2 cellular contexts compared by ENCODE assay signal in the genomic region with DNA sequence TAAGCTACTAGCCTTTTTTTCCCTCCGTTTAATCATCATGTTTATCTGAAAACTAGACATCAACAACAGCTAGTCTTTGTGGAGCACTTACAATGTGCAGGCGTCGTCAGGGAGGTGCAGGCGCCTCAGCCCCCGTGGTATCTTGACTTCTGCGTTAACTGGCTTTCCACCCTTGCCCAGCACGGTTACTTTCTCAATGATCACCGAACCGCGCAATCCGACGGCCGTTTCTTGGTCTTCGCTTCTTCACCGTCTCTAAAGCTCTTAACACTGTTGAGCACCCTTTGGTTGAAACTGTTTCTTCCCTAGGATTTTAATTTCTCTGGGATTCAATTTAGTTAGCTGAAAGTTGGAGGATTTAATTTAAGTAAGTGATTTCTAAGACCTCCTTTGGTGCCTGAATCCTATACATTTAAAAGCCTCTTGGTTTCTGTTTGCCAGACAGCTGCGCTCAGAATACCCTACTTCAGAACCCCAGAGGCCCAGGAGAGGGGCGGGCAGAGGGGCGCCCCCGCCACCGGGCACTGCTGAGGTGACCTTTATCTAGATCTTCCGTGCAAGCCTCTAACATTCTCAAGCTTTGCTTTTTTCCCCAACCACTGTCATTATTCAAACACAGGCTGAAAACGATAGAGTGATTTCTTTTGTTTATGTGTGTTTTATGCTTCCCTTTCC.
TF ChIP-seq lines count a peak whose summit lies in the region.

No MANE protein-coding gene starts in this region.

TF ChIP-seq in A549, 52 proteins besides CTCF, POLR2A, EP300 and RAD21:
- TF ChIP-seq JUNB (IDR thresholded peaks at IDR 0.05) (no peak), CHD4 (IDR thresholded peaks at IDR 0.05; ENCODE audit: borderline replicate concordance) (no peak), HES2 (IDR thresholded peaks at IDR 0.05) (no peak), RCOR1 (IDR thresholded peaks at IDR 0.05; ENCODE audit: low read depth, low read length) (no peak), RARB (CRISPR knock-in tag; IDR thresholded peaks at IDR 0.05) (no peak), KDM5A (IDR thresholded peaks at IDR 0.05) (no peak)
- TF ChIP-seq, protein P1, sequence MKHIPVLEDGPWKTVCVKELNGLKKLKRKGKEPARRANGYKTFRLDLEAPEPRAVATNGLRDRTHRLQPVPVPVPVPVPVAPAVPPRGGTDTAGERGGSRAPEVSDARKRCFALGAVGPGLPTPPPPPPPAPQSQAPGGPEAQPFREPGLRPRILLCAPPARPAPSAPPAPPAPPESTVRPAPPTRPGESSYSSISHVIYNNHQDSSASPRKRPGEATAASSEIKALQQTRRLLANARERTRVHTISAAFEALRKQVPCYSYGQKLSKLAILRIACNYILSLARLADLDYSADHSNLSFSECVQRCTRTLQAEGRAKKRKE (CRISPR knock-in tag; IDR thresholded peaks at IDR 0.05; ENCODE audit: low read depth): no peak

TF ChIP-seq in GM23338, 12 proteins besides CTCF, POLR2A, EP300 and RAD21:
- TF ChIP-seq, protein P2, sequence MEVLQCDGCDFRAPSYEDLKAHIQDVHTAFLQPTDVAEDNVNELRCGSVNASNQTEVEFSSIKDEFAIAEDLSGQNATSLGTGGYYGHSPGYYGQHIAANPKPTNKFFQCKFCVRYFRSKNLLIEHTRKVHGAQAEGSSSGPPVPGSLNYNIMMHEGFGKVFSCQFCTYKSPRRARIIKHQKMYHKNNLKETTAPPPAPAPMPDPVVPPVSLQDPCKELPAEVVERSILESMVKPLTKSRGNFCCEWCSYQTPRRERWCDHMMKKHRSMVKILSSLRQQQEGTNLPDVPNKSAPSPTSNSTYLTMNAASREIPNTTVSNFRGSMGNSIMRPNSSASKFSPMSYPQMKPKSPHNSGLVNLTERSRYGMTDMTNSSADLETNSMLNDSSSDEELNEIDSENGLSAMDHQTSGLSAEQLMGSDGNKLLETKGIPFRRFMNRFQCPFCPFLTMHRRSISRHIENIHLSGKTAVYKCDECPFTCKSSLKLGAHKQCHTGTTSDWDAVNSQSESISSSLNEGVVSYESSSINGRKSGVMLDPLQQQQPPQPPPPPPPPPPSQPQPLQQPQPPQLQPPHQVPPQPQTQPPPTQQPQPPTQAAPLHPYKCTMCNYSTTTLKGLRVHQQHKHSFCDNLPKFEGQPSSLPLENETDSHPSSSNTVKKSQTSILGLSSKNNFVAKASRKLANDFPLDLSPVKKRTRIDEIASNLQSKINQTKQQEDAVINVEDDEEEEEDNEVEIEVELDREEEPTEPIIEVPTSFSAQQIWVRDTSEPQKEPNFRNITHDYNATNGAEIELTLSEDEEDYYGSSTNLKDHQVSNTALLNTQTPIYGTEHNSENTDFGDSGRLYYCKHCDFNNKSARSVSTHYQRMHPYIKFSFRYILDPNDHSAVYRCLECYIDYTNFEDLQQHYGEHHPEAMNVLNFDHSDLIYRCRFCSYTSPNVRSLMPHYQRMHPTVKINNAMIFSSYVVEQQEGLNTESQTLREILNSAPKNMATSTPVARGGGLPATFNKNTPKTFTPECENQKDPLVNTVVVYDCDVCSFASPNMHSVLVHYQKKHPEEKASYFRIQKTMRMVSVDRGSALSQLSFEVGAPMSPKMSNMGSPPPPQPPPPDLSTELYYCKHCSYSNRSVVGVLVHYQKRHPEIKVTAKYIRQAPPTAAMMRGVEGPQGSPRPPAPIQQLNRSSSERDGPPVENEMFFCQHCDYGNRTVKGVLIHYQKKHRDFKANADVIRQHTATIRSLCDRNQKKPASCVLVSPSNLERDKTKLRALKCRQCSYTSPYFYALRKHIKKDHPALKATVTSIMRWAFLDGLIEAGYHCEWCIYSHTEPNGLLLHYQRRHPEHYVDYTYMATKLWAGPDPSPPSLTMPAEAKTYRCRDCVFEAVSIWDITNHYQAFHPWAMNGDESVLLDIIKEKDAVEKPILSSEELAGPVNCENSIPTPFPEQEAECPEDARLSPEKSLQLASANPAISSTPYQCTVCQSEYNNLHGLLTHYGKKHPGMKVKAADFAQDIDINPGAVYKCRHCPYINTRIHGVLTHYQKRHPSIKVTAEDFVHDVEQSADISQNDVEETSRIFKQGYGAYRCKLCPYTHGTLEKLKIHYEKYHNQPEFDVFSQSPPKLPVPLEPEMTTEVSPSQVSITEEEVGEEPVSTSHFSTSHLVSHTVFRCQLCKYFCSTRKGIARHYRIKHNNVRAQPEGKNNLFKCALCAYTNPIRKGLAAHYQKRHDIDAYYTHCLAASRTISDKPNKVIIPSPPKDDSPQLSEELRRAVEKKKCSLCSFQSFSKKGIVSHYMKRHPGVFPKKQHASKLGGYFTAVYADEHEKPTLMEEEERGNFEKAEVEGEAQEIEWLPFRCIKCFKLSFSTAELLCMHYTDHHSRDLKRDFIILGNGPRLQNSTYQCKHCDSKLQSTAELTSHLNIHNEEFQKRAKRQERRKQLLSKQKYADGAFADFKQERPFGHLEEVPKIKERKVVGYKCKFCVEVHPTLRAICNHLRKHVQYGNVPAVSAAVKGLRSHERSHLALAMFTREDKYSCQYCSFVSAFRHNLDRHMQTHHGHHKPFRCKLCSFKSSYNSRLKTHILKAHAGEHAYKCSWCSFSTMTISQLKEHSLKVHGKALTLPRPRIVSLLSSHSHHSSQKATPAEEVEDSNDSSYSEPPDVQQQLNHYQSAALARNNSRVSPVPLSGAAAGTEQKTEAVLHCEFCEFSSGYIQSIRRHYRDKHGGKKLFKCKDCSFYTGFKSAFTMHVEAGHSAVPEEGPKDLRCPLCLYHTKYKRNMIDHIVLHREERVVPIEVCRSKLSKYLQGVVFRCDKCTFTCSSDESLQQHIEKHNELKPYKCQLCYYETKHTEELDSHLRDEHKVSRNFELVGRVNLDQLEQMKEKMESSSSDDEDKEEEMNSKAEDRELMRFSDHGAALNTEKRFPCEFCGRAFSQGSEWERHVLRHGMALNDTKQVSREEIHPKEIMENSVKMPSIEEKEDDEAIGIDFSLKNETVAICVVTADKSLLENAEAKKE (CRISPR knock-in tag; IDR thresholded peaks at IDR 0.05): no peak
- no peak for TF ChIP-seq POLR2AphosphoS5 (IDR thresholded peaks at IDR 0.05; ENCODE audit: low read depth)
- TF ChIP-seq EZH2 (IDR thresholded peaks at IDR 0.05; ENCODE audit: low read depth, unreplicated experiment): no peak
